ENCODE assay signal across 1 cellular context in the genomic region with DNA sequence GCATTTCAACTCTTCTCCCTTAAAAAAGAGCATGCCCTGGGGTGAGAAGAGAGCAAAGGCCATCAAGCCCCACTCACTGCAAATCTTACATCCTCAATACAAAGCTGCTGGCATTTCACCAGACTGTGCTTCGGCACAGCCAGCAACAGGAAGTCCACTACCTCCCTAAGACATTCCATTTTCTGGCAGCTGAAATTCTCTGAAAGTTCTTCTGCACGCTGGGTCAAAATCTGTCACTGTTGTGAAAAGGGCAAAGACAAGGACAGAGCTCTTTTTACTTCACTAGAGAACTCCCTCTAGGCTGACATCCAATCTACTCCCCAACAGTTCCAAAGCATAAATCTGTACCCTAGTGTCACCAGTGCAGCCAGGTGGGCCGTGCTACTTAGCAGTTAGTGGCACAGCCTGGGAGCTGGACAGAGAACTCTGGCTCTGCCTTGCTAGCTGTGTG.
TF ChIP-seq lines count a peak whose summit lies in the region.

No MANE protein-coding gene starts in this region.

TF ChIP-seq in K562, 482 proteins besides CTCF, POLR2A, EP300 and RAD21 (continued from another document):
- TF ChIP-seq, protein P1, sequence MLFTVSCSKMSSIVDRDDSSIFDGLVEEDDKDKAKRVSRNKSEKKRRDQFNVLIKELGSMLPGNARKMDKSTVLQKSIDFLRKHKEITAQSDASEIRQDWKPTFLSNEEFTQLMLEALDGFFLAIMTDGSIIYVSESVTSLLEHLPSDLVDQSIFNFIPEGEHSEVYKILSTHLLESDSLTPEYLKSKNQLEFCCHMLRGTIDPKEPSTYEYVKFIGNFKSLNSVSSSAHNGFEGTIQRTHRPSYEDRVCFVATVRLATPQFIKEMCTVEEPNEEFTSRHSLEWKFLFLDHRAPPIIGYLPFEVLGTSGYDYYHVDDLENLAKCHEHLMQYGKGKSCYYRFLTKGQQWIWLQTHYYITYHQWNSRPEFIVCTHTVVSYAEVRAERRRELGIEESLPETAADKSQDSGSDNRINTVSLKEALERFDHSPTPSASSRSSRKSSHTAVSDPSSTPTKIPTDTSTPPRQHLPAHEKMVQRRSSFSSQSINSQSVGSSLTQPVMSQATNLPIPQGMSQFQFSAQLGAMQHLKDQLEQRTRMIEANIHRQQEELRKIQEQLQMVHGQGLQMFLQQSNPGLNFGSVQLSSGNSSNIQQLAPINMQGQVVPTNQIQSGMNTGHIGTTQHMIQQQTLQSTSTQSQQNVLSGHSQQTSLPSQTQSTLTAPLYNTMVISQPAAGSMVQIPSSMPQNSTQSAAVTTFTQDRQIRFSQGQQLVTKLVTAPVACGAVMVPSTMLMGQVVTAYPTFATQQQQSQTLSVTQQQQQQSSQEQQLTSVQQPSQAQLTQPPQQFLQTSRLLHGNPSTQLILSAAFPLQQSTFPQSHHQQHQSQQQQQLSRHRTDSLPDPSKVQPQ (CRISPR knock-in tag; IDR thresholded peaks at IDR 0.05; ENCODE audit: borderline replicate concordance) = no peak
- TF ChIP-seq ZNF699 (CRISPR knock-in tag; IDR thresholded peaks at IDR 0.05; ENCODE audit: insufficient replicate concordance) (no peak), ELF2 (CRISPR knock-in tag; IDR thresholded peaks at IDR 0.05) (no peak), TBL1XR1 (IDR thresholded peaks at IDR 0.05; ENCODE audit: low read length in 2 of 2) (no peak), GATAD2B (IDR thresholded peaks at IDR 0.05; ENCODE audit: borderline replicate concordance) (no peak), CEBPG (CRISPR knock-in tag; IDR thresholded peaks at IDR 0.05) (no peak), CEBPG (tag; conservative IDR thresholded peaks at IDR 0.05 in 1 of 2, IDR thresholded peaks at IDR 0.05 in 1 of 2) (no peak)
- TF ChIP-seq, protein P2, sequence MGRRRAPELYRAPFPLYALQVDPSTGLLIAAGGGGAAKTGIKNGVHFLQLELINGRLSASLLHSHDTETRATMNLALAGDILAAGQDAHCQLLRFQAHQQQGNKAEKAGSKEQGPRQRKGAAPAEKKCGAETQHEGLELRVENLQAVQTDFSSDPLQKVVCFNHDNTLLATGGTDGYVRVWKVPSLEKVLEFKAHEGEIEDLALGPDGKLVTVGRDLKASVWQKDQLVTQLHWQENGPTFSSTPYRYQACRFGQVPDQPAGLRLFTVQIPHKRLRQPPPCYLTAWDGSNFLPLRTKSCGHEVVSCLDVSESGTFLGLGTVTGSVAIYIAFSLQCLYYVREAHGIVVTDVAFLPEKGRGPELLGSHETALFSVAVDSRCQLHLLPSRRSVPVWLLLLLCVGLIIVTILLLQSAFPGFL (CRISPR knock-in tag; IDR thresholded peaks at IDR 0.05) = no peak
- TF ChIP-seq, protein P3, sequence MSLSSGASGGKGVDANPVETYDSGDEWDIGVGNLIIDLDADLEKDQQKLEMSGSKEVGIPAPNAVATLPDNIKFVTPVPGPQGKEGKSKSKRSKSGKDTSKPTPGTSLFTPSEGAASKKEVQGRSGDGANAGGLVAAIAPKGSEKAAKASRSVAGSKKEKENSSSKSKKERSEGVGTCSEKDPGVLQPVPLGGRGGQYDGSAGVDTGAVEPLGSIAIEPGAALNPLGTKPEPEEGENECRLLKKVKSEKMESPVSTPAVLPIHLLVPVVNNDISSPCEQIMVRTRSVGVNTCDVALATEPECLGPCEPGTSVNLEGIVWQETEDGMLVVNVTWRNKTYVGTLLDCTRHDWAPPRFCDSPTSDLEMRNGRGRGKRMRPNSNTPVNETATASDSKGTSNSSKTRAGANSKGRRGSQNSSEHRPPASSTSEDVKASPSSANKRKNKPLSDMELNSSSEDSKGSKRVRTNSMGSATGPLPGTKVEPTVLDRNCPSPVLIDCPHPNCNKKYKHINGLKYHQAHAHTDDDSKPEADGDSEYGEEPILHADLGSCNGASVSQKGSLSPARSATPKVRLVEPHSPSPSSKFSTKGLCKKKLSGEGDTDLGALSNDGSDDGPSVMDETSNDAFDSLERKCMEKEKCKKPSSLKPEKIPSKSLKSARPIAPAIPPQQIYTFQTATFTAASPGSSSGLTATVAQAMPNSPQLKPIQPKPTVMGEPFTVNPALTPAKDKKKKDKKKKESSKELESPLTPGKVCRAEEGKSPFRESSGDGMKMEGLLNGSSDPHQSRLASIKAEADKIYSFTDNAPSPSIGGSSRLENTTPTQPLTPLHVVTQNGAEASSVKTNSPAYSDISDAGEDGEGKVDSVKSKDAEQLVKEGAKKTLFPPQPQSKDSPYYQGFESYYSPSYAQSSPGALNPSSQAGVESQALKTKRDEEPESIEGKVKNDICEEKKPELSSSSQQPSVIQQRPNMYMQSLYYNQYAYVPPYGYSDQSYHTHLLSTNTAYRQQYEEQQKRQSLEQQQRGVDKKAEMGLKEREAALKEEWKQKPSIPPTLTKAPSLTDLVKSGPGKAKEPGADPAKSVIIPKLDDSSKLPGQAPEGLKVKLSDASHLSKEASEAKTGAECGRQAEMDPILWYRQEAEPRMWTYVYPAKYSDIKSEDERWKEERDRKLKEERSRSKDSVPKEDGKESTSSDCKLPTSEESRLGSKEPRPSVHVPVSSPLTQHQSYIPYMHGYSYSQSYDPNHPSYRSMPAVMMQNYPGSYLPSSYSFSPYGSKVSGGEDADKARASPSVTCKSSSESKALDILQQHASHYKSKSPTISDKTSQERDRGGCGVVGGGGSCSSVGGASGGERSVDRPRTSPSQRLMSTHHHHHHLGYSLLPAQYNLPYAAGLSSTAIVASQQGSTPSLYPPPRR (CRISPR knock-in tag; IDR thresholded peaks at IDR 0.05; ENCODE audit: borderline replicate concordance) = no peak
- TF ChIP-seq, protein P4, sequence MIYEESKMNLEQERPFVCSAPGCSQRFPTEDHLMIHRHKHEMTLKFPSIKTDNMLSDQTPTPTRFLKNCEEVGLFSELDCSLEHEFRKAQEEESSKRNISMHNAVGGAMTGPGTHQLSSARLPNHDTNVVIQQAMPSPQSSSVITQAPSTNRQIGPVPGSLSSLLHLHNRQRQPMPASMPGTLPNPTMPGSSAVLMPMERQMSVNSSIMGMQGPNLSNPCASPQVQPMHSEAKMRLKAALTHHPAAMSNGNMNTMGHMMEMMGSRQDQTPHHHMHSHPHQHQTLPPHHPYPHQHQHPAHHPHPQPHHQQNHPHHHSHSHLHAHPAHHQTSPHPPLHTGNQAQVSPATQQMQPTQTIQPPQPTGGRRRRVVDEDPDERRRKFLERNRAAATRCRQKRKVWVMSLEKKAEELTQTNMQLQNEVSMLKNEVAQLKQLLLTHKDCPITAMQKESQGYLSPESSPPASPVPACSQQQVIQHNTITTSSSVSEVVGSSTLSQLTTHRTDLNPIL (CRISPR knock-in tag; IDR thresholded peaks at IDR 0.05) = no peak
TF ChIP-seq in K562: peak in this region for 0.
